ENCODE assay signal across 26 cellular contexts in the genomic region with DNA sequence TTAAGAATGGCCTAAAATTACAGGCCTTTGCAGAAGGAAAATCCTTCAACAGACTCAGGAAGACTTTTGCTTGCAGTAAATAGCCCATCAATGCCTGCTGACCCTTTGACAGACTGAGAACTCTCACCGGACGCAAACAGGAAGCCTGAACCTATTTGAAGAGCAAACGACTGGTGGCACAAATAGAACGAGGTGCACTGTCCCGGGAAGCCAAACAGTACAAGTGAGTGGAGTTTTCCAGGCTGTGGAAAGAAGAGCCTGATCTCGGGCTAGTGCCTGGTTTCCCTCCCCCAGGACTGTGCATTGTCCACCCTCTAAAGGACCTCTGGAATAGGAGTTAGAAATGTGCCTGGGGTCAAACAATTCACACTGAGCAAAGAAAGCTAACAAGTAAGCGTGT.
"Had no signal": no experiment of that assay in that cellular context is flagged by ENCODE, and none has a peak within 500 bp of the region (broad histone marks: within the 10 kb centered on the region; RNA-seq: fewer than 3 reads in every experiment).

No MANE protein-coding gene starts in this region.

- H3K4me1 Mint-ChIP-seq: T-helper 17 cell had no signal

- H3K4me3 ChIP-seq: cardiac muscle cell had no signal

- H3K27ac ChIP-seq: brain microvascular endothelial cell, cardiac muscle cell had no signal

- H3K27ac Mint-ChIP-seq: activated CD4-positive, alpha-beta memory T cell treated with anti-CD3 and anti-CD28 coated beads for 36 hours; activated CD4-positive, alpha-beta T cell treated with anti-CD3 and anti-CD28 coated beads, Interleukin-2, amount 10 ng/mL, durations not matched to agents 7 days and 5 days; activated naive CD4-positive, alpha-beta T cell treated with anti-CD3 and anti-CD28 coated beads for 36 hours; activated naive CD8-positive, alpha-beta T cell; activated T-helper 17 cell treated with anti-CD3 and anti-CD28 coated beads, Interleukin-2, amount 50 U/mL, for 72 hours; T-helper 17 cell had no signal

- H3K9me3 Mint-ChIP-seq: activated CD4-positive, alpha-beta memory T cell treated with anti-CD3 and anti-CD28 coated beads for 36 hours; activated CD4-positive, alpha-beta T cell treated with anti-CD3 and anti-CD28 coated beads, Interleukin-2, amount 10 ng/mL, durations not matched to agents 7 days and 5 days; activated naive CD4-positive, alpha-beta T cell treated with anti-CD3 and anti-CD28 coated beads for 36 hours; activated T-helper 17 cell treated with anti-CD3 and anti-CD28 coated beads, Interleukin-2, amount 50 U/mL, for 72 hours had no signal

- DNase-seq: activated CD4-positive, alpha-beta memory T cell treated with anti-CD3 and anti-CD28 coated beads for 36 hours; activated CD4-positive, alpha-beta T cell treated with anti-CD3 and anti-CD28 coated beads, Interleukin-2, amount 10 ng/mL, durations not matched to agents 7 days and 5 days; activated CD4-positive, CD25-positive, alpha-beta regulatory T cell; activated CD8-positive, alpha-beta memory T cell treated with anti-CD3 and anti-CD28 coated beads for 24 hours; activated gamma-delta T cell; activated naive CD4-positive, alpha-beta T cell treated with anti-CD3 and anti-CD28 coated beads for 36 hours; activated T-cell treated with anti-CD3 and anti-CD28 coated beads, Interleukin-2, amount 50 U/mL, for 48 hours; brain microvascular endothelial cell; Kasumi-1; KBM-7; NCI-H187 treated with DMSO at 0.1 percent for 48 hours; NCI-H2081 treated with DMSO at 0.1 percent for 48 hours; NCI-H2171; NCI-H2227 treated with DMSO at 0.1 percent for 48 hours; NCI-H446 treated with DMSO at 0.1 percent for 48 hours; NCI-H524 treated with DMSO at 0.1 percent for 48 hours; NCI-H774; OCI-M1; RPMI8226; SIG-M5; T-helper 17 cell; T1000 had no signal

- H3K36me3 ChIP-seq: brain microvascular endothelial cell, cardiac muscle cell had no signal

- H3K27me3 ChIP-seq: brain microvascular endothelial cell, cardiac muscle cell had no signal

- H3K4me3 Mint-ChIP-seq: activated CD4-positive, alpha-beta memory T cell treated with anti-CD3 and anti-CD28 coated beads for 36 hours; activated CD4-positive, alpha-beta T cell treated with anti-CD3 and anti-CD28 coated beads, Interleukin-2, amount 10 ng/mL, durations not matched to agents 7 days and 5 days; activated naive CD4-positive, alpha-beta T cell treated with anti-CD3 and anti-CD28 coated beads for 36 hours; activated naive CD8-positive, alpha-beta T cell; activated T-helper 17 cell treated with anti-CD3 and anti-CD28 coated beads, Interleukin-2, amount 50 U/mL, for 72 hours; T-helper 17 cell had no signal

- ATAC-seq: Panc1, T-helper 17 cell had no signal

- H3K36me3 Mint-ChIP-seq: activated CD4-positive, alpha-beta memory T cell treated with anti-CD3 and anti-CD28 coated beads for 36 hours; activated naive CD8-positive, alpha-beta T cell had no signal
